8 cellular contexts compared by ENCODE assay signal in the genomic region with DNA sequence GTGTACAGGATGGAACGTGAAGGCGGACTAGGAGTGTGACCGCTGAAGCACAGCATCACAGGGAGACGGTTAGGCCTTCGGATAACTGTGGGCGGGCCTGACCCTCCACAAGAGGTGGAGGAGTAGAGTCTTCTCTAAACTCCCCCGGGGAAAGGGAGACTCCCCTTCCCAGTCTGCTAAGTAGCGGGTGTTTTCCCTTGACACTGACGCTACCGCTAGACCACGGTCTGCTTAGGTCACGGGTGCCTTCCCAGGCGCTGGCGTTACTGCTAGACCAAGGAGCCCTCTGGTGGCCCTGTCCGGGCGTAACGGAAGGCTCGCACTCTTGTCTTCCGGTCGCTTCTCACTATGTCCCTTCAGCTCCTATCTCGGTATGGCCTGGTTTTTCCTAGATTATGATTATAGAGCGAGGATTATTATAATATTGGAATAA. TPM values are rescaled to one million over a fixed set of nuclear protein-coding genes. Genes with fewer than 3 reads are reported as not detected.
DNase-seq lines count a peak whose midpoint lies in the region; ATAC-seq and TF ChIP-seq lines count a peak whose summit lies in the region.
"Not testable (repeated sequence)": the region's sequence is repeated elsewhere in the genome, so short reads cannot be mapped to it uniquely, and the experiment has no call there.

No MANE protein-coding gene starts in this region.

- H2AFZ ChIP-seq in Karpas-422 (ENCODE audit: low read length); OCI-LY7 (ENCODE audit: low read length): not testable (repeated sequence)

- DNase-seq in ACHN (peak; percentile 33), Karpas-422 (peak; percentile 63), OCI-LY7 (ENCODE audit: low spot score) (peak; percentile 48), dermis blood vessel endothelial cell (peak; percentile 13), left colon (peak; percentile 56 to 65)
- DNase-seq in activated CD4-positive, alpha-beta T cell treated with anti-CD3 and anti-CD28 coated beads, Interleukin-2, amount 50 U/mL, for 48 hours = peak; percentile 39 to 52

- peak overlapping the region; percentile 53; the same call in 1 of the 2 replicates for H3K9ac ChIP-seq in Karpas-422 (ENCODE audit: low read length)
- H3K9ac ChIP-seq in rectal smooth muscle tissue (ENCODE audit: low read length) = not testable (repeated sequence)

- H3K4me3 ChIP-seq in Karpas-422 (ENCODE audit: low read length) = peak overlapping the region; percentile 39; the same call in 1 of the 2 replicates
- not testable (repeated sequence) for H3K4me3 ChIP-seq in OCI-LY7 (ENCODE audit: low read depth, low read length, poor library complexity, severe bottlenecking); rectal smooth muscle tissue (ENCODE audit: low read length)

- not testable (repeated sequence) for H3K9me3 ChIP-seq in Karpas-422 (ENCODE audit: low read length); OCI-LY7 (ENCODE audit: low read length)

- BruUV-seq in OCI-LY7 (replicated peaks; lab: Mats Ljungman, UMichigan) = TSS peak; percentile 59

- ATAC-seq in left colon = peak; percentile 79

- H3K27ac ChIP-seq in Karpas-422 (ENCODE audit: low read length) = peak overlapping the region; percentile 56
- H3K27ac ChIP-seq in OCI-LY7 (ENCODE audit: low read depth, low read length, poor library complexity, severe bottlenecking) = peak overlapping the region; percentile 64
- peak overlapping the region; percentile 51 for H3K27ac ChIP-seq in rectal smooth muscle tissue (ENCODE audit: low read depth, low read length)

- H3K4me2 ChIP-seq in Karpas-422 (ENCODE audit: low read depth, low read length, poor library complexity, severe bottlenecking) (peak overlapping the region; percentile 60), OCI-LY7 (ENCODE audit: low read length) (peak overlapping the region; percentile 5)

- CTCF ChIA-PET in OCI-LY7 (lab: Charles Lee; ENCODE audit: unreplicated experiment) = interaction anchor here (0.8 kb wide), 1 partner anchor 55 kb away, joined by 3 read pairs; no protein-coding TSS in a partner anchor

- not testable (repeated sequence) for H3K4me1 ChIP-seq in Karpas-422 (ENCODE audit: low read length); rectal smooth muscle tissue (ENCODE audit: control insufficient read depth, insufficient read depth, low read length)
- peaks cover 15% of the 10 kb centered on the region for H3K4me1 ChIP-seq in OCI-LY7 (ENCODE audit: insufficient read depth, low read length, poor library complexity, severe bottlenecking)

- in situ Hi-C loops in ACHN (cut with HindIII; ENCODE audit: low pct_ligation_motif_present, low pct_unique_long_range_greater_than_20kb, low sequenced_read_pairs) = not testable (repeated sequence)

- intact Hi-C loops in OCI-LY7 (cut with micrococcal nuclease; ENCODE audit: unreplicated experiment); left colon (cut with DNase I, micrococcal nuclease): not testable (repeated sequence)

- not testable (repeated sequence) for H3K27me3 ChIP-seq in Karpas-422 (ENCODE audit: low read length); rectal smooth muscle tissue (ENCODE audit: control insufficient read depth, insufficient read depth, low read length)

- peaks cover 11% of the 10 kb centered on the region for H3K36me3 ChIP-seq in Karpas-422 (ENCODE audit: insufficient read depth, low read length)
- H3K36me3 ChIP-seq in OCI-LY7 (ENCODE audit: insufficient read depth, low read length); rectal smooth muscle tissue (ENCODE audit: control insufficient read depth, insufficient read depth, low read length): not testable (repeated sequence)

- POLR2A ChIA-PET in OCI-LY7 (lab: Charles Lee) = not testable (repeated sequence)

- H3K79me2 ChIP-seq in Karpas-422 (ENCODE audit: low read length); OCI-LY7 (ENCODE audit: insufficient read depth, low read depth, low read length): not testable (repeated sequence)

- not testable (repeated sequence) for H3K9me2 ChIP-seq in Karpas-422 (replicated peaks; ENCODE audit: insufficient read depth, low read length); OCI-LY7 (ENCODE audit: insufficient read depth, low read length)

- H4K20me1 ChIP-seq in Karpas-422 (ENCODE audit: insufficient read depth, low read depth, low read length); OCI-LY7 (ENCODE audit: insufficient read depth, low read length): not testable (repeated sequence)

- TF ChIP-seq CTCF in GM12872 (IDR thresholded peaks at IDR 0.05; ENCODE audit: insufficient read depth, low read depth, low read length) = peak; percentile 35
- TF ChIP-seq CTCF in OCI-LY7 (conservative IDR thresholded peaks at IDR 0.05; ENCODE audit: low read length) = peak; percentile 36

RNA-seq across cellular contexts. Expression of a gene that starts 6.6 kb away (rescaled TPM):
- total RNA-seq in Karpas-422 (2014; rRNA removed; shearing (Covaris generic); ENCODE audit: low replicate concordance) = 12.5 and 52.1 TPM in 2 replicates
- total RNA-seq in OCI-LY7 (2014; rRNA removed; shearing (Covaris generic)) = 79.9 and 81.9 TPM in 2 replicates
- total RNA-seq in OCI-LY7 (2022) = 83.3 and 88.6 TPM in 2 replicates
- total RNA-seq in dermis blood vessel endothelial cell = 29.3 and 59.4 TPM in 2 replicates
- total RNA-seq in left colon = 10 to 100 TPM; 20.7 to 29.6 TPM

RNA-seq across cellular contexts. Expression of a gene that starts 33.8 kb away (rescaled TPM):
- total RNA-seq in Karpas-422 (2014; rRNA removed; shearing (Covaris generic); ENCODE audit: low replicate concordance) = 13.9 and 37.2 TPM in 2 replicates
- 43.8 and 54.9 TPM in 2 replicates for total RNA-seq in OCI-LY7 (2014; rRNA removed; shearing (Covaris generic))
- total RNA-seq in OCI-LY7 (2022) (54.3 and 62.4 TPM in 2 replicates), dermis blood vessel endothelial cell (15.0 and 21.7 TPM in 2 replicates), left colon (10 to 100 TPM; 15.2 to 16.4 TPM)

RNA-seq across cellular contexts. Expression of a gene that starts 35.0 kb away (rescaled TPM):
- total RNA-seq in Karpas-422 (2014; rRNA removed; shearing (Covaris generic); ENCODE audit: low replicate concordance) = 2.6 TPM in 1 of 2 replicates, not detected in the other
- 0.64 and 0.76 TPM in 2 replicates for total RNA-seq in OCI-LY7 (2014; rRNA removed; shearing (Covaris generic))
- 2.1 and 2.7 TPM in 2 replicates for total RNA-seq in OCI-LY7 (2022)
- 1.7 and 2.6 TPM in 2 replicates for total RNA-seq in dermis blood vessel endothelial cell
- 1 to 10 TPM in 1 of 2 donors, under 1 TPM in 1; 0.67 to 2.6 TPM for total RNA-seq in left colon

RNA-seq across cellular contexts. Expression of a gene that starts 55.9 kb away (rescaled TPM):
- total RNA-seq in Karpas-422 (2014; rRNA removed; shearing (Covaris generic); ENCODE audit: low replicate concordance) = 0.51 TPM in 1 of 2 replicates, not detected in the other
- total RNA-seq in OCI-LY7 (2014; rRNA removed; shearing (Covaris generic)) = 1.6 TPM in 1 of 2 replicates, not detected in the other
- total RNA-seq in OCI-LY7 (2022) = 2.1 and 3.0 TPM in 2 replicates
- total RNA-seq in dermis blood vessel endothelial cell = 0.17 and 1.5 TPM in 2 replicates
- under 1 TPM; 0.49 to 0.87 TPM for total RNA-seq in left colon

Comparison
In these comparisons a context has a peak if more than half of its experiments do, and no peak if none do; other contexts are left out.
1. DNase-seq: peak in every context shown above with its lines; median percentile 63 in Karpas-422; 60 in left colon; 48 in OCI-LY7; 46 in activated CD4-positive, alpha-beta T cell treated with anti-CD3 and anti-CD28 coated beads, Interleukin-2, amount 50 U/mL, for 48 hours; 33 in ACHN; 13 in dermis blood vessel endothelial cell.